8 cellular contexts compared by ENCODE assay signal in the genomic region with DNA sequence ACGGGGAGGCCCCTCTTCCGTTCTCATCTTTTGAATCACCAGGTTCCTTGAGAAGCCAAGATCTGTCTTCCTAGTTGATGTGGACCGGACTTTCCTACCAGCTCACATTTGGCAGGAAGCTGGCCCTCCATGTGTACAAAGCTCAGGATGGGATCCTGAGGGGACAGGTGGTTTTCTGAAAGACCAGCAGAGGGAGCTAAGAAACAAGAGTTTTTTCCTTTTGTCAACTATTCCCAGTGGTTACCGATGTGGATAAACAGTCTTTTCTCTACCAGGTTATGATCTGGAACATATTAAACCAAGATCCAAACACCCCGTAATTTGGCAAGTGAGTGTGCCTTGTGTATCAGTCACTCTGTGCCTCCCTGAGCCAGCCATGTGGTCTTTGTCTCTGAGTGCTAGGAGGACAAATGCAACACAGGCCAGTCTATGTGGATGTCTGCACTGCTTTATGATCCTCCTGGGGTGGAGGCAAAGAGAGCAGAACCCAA. TPM values are rescaled to one million over a fixed set of nuclear protein-coding genes. Genes with fewer than 3 reads are reported as not detected.
DNase-seq lines count a peak whose midpoint lies in the region; ATAC-seq and TF ChIP-seq lines count a peak whose summit lies in the region.

No MANE protein-coding gene starts in this region.

- CTCF ChIA-PET in CD8-positive, alpha-beta memory T cell (lab: Charles Lee): interaction anchor here (0.7 to 3.3 kb wide), 55 partner anchors 10 to 292 kb away, joined by 3 to 63 read pairs (median 4); a partner anchor contains a TSS

- H3K36me3 Mint-ChIP-seq in CD8-positive, alpha-beta memory T cell: no peaks in the 10 kb centered on the region

- ATAC-seq in GM18498 (IDR thresholded peaks at IDR 0.05; ENCODE audit: unreplicated experiment): no peak

- in situ Hi-C loops in GM13976 (cut with MboI; ENCODE audit: low sequenced_read_pairs, unreplicated experiment): loop anchor here (25.0 kb wide), 1 partner anchor 222 kb away; no protein-coding TSS in a partner anchor

- peaks cover 9 to 10% (median 9%) of the 10 kb centered on the region in 3 donors for H3K4me1 Mint-ChIP-seq in CD8-positive, alpha-beta memory T cell

- no peak overlapping the region for H3K4me3 ChIP-seq in BLaER1 treated with 17β-estradiol and CSF1 and Interleukin-3, amounts not matched to agents 10 nM and 100 nM
- H3K4me3 ChIP-seq in fibroblast of lung (replicated peaks in 1 of 4; ENCODE audit: control extremely low read depth in 1 of 4, insufficient read depth in 1 of 4, low read depth in 3 of 4, low read length in 4 of 4) (no peak overlapping the region), neutrophil (ENCODE audit: low read depth in 1 of 2, low read length in 1 of 2) (no peak overlapping the region)
- no peak overlapping the region for H3K4me3 ChIP-seq in CD8-positive, alpha-beta memory T cell (ENCODE audit: low read length)

- H3K9ac ChIP-seq in BLaER1 treated with 17β-estradiol and CSF1 and Interleukin-3, amounts not matched to agents 10 nM and 100 nM: peak overlapping the region in 8 of 11 experiments; percentile 5 to 66 (median 33); a peak in 9 of 22 replicates
- H3K9ac ChIP-seq in fibroblast of lung (ENCODE audit: insufficient read depth, low read length): no peak overlapping the region

- TF ChIP-seq CTCF in GM13976 (IDR thresholded peaks at IDR 0.05; ENCODE audit: borderline replicate concordance, control extremely low read depth, extremely low read depth, insufficient read depth, missing control alignments) (peak; percentile 60), fibroblast of lung (conservative IDR thresholded peaks at IDR 0.05 in 1 of 2, IDR thresholded peaks at IDR 0.05 in 1 of 2; ENCODE audit: low read depth in 1 of 2, low read length in 2 of 2) (peak; percentile 69 to 73), neutrophil (IDR thresholded peaks at IDR 0.05) (peak; percentile 73)

- POLR2A ChIA-PET in CD8-positive, alpha-beta memory T cell (lab: Charles Lee): no interaction called here

- peak overlapping the region in 9 of 11 experiments; percentile 26 to 58 (median 52); a peak in 17 of 22 replicates for H3K27ac ChIP-seq in BLaER1 treated with 17β-estradiol and CSF1 and Interleukin-3, amounts not matched to agents 10 nM and 100 nM
- no peak overlapping the region for H3K27ac ChIP-seq in fibroblast of lung (ENCODE audit: insufficient read depth, low read length)
- no peak overlapping the region for H3K27ac ChIP-seq in neutrophil
- no peak overlapping the region for H3K27ac ChIP-seq in CD8-positive, alpha-beta memory T cell (ENCODE audit: low read depth, low read length)

- H3K27ac Mint-ChIP-seq in CD8-positive, alpha-beta memory T cell: peak overlapping the region in 3 of 8 donors; percentile 48 to 79 (median 69)

- H4K20me1 ChIP-seq in BLaER1 treated with 17β-estradiol and CSF1 and Interleukin-3, amounts not matched to agents 10 nM and 100 nM: no peaks in the 10 kb centered on the region
- H4K20me1 ChIP-seq in fibroblast of lung (ENCODE audit: control insufficient read depth, extremely low read depth, insufficient read depth, low read length): no peaks in the 10 kb centered on the region

- H3K36me3 ChIP-seq in BLaER1 treated with 17β-estradiol and CSF1 and Interleukin-3, amounts not matched to agents 10 nM and 100 nM: no peaks in the 10 kb centered on the region
- H3K36me3 ChIP-seq in fibroblast of lung (ENCODE audit: control insufficient read depth, insufficient read depth, low read length) (no peaks in the 10 kb centered on the region), neutrophil (no peaks in the 10 kb centered on the region)
- no peaks in the 10 kb centered on the region for H3K36me3 ChIP-seq in CD8-positive, alpha-beta memory T cell (ENCODE audit: insufficient read depth, low read length)

- H3K79me2 ChIP-seq in fibroblast of lung (ENCODE audit: control insufficient read depth, insufficient read depth, low read length): no peaks in the 10 kb centered on the region

- peaks cover 0 to 3% of the 10 kb centered on the region in 2 donors for H3K27me3 Mint-ChIP-seq in CD8-positive, alpha-beta memory T cell

- peaks cover 28 to 40% (median 33%) of the 10 kb centered on the region in 10 experiments for H3K4me1 ChIP-seq in BLaER1 treated with 17β-estradiol and CSF1 and Interleukin-3, amounts not matched to agents 10 nM and 100 nM
- H3K4me1 ChIP-seq in fibroblast of lung (ENCODE audit: control insufficient read depth, extremely low read depth, insufficient read depth, low read length) (no peaks in the 10 kb centered on the region), neutrophil (ENCODE audit: control insufficient read depth in 1 of 2, insufficient read depth in 1 of 2, low read depth in 1 of 2, low read length in 1 of 2) (peaks cover 3 to 4% of the 10 kb centered on the region in 2 experiments)
- H3K4me1 ChIP-seq in CD8-positive, alpha-beta memory T cell (ENCODE audit: insufficient read depth, low read length): peaks cover 11% of the 10 kb centered on the region

- no peaks in the 10 kb centered on the region for H3K9me3 Mint-ChIP-seq in CD8-positive, alpha-beta memory T cell

- H3K4me3 Mint-ChIP-seq in CD8-positive, alpha-beta memory T cell: no peak overlapping the region

- H3K4me2 ChIP-seq in BLaER1 treated with 17β-estradiol and CSF1 and Interleukin-3, amounts not matched to agents 10 nM and 100 nM: peak overlapping the region; percentile 2 to 67 (median 32); a peak in 17 of 22 replicates
- no peak overlapping the region for H3K4me2 ChIP-seq in fibroblast of lung (ENCODE audit: extremely low read depth, insufficient read depth, low read length)

- DNase-seq in GM13976 (ENCODE audit: low spot score) (no peak), NCI-H1417 (lab: John Stamatoyannopoulos, UW) (peak; percentile 56 to 83 (median 64)), SW 1271 (lab: John Stamatoyannopoulos, UW) (peak; percentile 5 to 48), fibroblast of lung (ENCODE audit: low read depth in 2 of 2) (peak; percentile 41 to 60)
- DNase-seq in CD8-positive, alpha-beta memory T cell: no peak

- H3K9me3 ChIP-seq in BLaER1 treated with 17β-estradiol and CSF1 and Interleukin-3, amounts not matched to agents 10 nM and 100 nM (replicated peaks in 1 of 11): peaks cover 0 to 15% (median 10%) of the 10 kb centered on the region in 11 experiments; a peak in 10 of 22 replicates
- H3K9me3 ChIP-seq in fibroblast of lung (ENCODE audit: control insufficient read depth, insufficient read depth, low read depth, low read length) (no peaks in the 10 kb centered on the region), neutrophil (no peaks in the 10 kb centered on the region)
- no peaks in the 10 kb centered on the region for H3K9me3 ChIP-seq in CD8-positive, alpha-beta memory T cell (ENCODE audit: low read length)

- H3K27me3 ChIP-seq in BLaER1 treated with 17β-estradiol and CSF1 and Interleukin-3, amounts not matched to agents 10 nM and 100 nM: no peaks in the 10 kb centered on the region
- H3K27me3 ChIP-seq in fibroblast of lung (ENCODE audit: control insufficient read depth, insufficient read depth, low read length) (peaks cover 4% of the 10 kb centered on the region), neutrophil (no peaks in the 10 kb centered on the region)
- H3K27me3 ChIP-seq in CD8-positive, alpha-beta memory T cell (ENCODE audit: insufficient read depth, low read length, poor library complexity, severe bottlenecking): no peaks in the 10 kb centered on the region

- H2AFZ ChIP-seq in fibroblast of lung (ENCODE audit: low read length): no peak overlapping the region

RNA-seq across cellular contexts. Expression of a gene that starts 25.1 kb away (rescaled TPM):
- 3.1 and 5.8 TPM in 2 replicates for total RNA-seq in fibroblast of lung
- 2.7 and 4.1 TPM in 2 replicates for polyA plus RNA-seq in fibroblast of lung
- polyA plus RNA-seq in fibroblast of lung (2012): 1.3 and 2.7 TPM in 2 replicates
- 4.2 and 5.7 TPM in 2 replicates for polyA minus RNA-seq in fibroblast of lung (ENCODE audit: low replicate concordance)
- 10 to 100 TPM; 74.7 to 75.2 TPM for total RNA-seq in CD8-positive, alpha-beta memory T cell
- 200 TPM for polyA plus RNA-seq in CD8-positive, alpha-beta memory T cell

Comparison
In these comparisons a context has a peak if more than half of its experiments do, and no peak if none do; other contexts are left out.
1. H3K27ac ChIP-seq: peak in BLaER1 treated with 17β-estradiol and CSF1 and Interleukin-3, amounts not matched to agents 10 nM and 100 nM (9 of 11); none in fibroblast of lung (single experiment), neutrophil (single experiment) and CD8-positive, alpha-beta memory T cell (single experiment).
2. DNase-seq: peak in NCI-H1417 (3 of 3), SW 1271 (2 of 2) and fibroblast of lung (2 of 2); none in GM13976 (single experiment) and CD8-positive, alpha-beta memory T cell (0 of 5).
3. RNA of a gene that starts 25.1 kb away (total RNA-seq): 74.7 to 75.2 TPM in CD8-positive, alpha-beta memory T cell; 3.1 to 5.8 TPM in fibroblast of lung; every median in the first group is over 10 times any median in the second.
4. Peak in every context shown above with its lines, with median percentiles within 50 percentile points of each other: CTCF ChIP-seq.